In genomic region chr2:101387151-101387807, GRCh38 we compare ENCODE assay signal across 8 cellular contexts. TPM values are rescaled to one million over a fixed set of nuclear protein-coding genes. Genes with fewer than 3 reads are reported as not detected.
DNase-seq lines count a peak whose midpoint lies in the region; TF ChIP-seq lines count a peak whose summit lies in the region.

Gene CREG2, minus strand, starts transcription at chr2:101387503. Its CDS starts 46 bp downstream, at chr2:101387457.

- H3K36me3 ChIP-seq in esophagus squamous epithelium (no peaks in the 10 kb centered on the region), mucosa of stomach (ENCODE audit: control insufficient read depth, insufficient read depth, low read length) (no peaks in the 10 kb centered on the region)

- intact Hi-C loops in esophagus squamous epithelium (cut with DNase I) = no loop called here

- no peak for TF ChIP-seq POLR2A in esophagus squamous epithelium (IDR thresholded peaks at IDR 0.05)

- H3K27me3 ChIP-seq in esophagus squamous epithelium (peaks cover 0 to 66% (median 3%) of the 10 kb centered on the region in 4 donors), mucosa of stomach (ENCODE audit: control insufficient read depth, insufficient read depth, low read length) (peaks cover 42% of the 10 kb centered on the region)

- H3K4me3 ChIP-seq in esophagus squamous epithelium (peak within 1 kb of the TSS; percentile 40 to 73 (median 54)), mucosa of stomach (ENCODE audit: low read length) (peak within 1 kb of the TSS; percentile 28)

- peak in 5 of 6 experiments; percentile 19 to 74 (median 41) for TF ChIP-seq CTCF in esophagus squamous epithelium (IDR thresholded peaks at IDR 0.05)

- DNase-seq in DMS79 treated with DMSO at 0.1 percent for 48 hours (lab: John Stamatoyannopoulos, UW) (peak; percentile 16), DMS79 (lab: John Stamatoyannopoulos, UW) (no peak), NCI-H748 (lab: John Stamatoyannopoulos, UW; ENCODE audit: unreplicated experiment) (peak; percentile 74), esophagus squamous epithelium (lab: John Stamatoyannopoulos, UW) (no peak), NCI-H774 (lab: John Stamatoyannopoulos, UW) (no peak)
- peak; percentile 60 to 76 for DNase-seq in activated T-cell treated with anti-CD3 and anti-CD28 coated beads, Interleukin-2, amount 50 U/mL, for 48 hours
- DNase-seq in stimulated activated CD8-positive, alpha-beta memory T cell treated with anti-CD3 and anti-CD28 coated beads, Interleukin-7, amount 100 ng/mL, for 48 hours (ENCODE audit: extremely low read depth in 1 of 2, low read depth in 1 of 2) = peak; percentile 14 to 21

- WGBS in esophagus squamous epithelium, 2 donors = 0% methylated on average over 10 of the region's 79 CpGs; no CpG with 5 or more reads in 1 of the 2 donors

- no peaks in the 10 kb centered on the region for H3K9me3 ChIP-seq in esophagus squamous epithelium
- H3K9me3 ChIP-seq in mucosa of stomach (ENCODE audit: control insufficient read depth, low read length) = no peaks in the 10 kb centered on the region

- H3K9ac ChIP-seq in mucosa of stomach (ENCODE audit: low read length) = peak within 1 kb of the TSS; percentile 15

- H3K4me1 ChIP-seq in esophagus squamous epithelium = peaks cover 9 to 31% (median 11%) of the 10 kb centered on the region in 3 donors
- H3K4me1 ChIP-seq in mucosa of stomach (ENCODE audit: control insufficient read depth, insufficient read depth, low read length) = peaks cover 5% of the 10 kb centered on the region

- peak within 1 kb of the TSS in 1 of 4 donors; percentile 4 for H3K27ac ChIP-seq in esophagus squamous epithelium

RNA-seq across cellular contexts. Expression of gene CREG2, which starts in this region (rescaled TPM):
- total RNA-seq in esophagus squamous epithelium = 1 to 10 TPM in 2 of 4 donors, under 1 TPM in 2; 0.38 to 2.5 (median 1.3) TPM

Comparison
In these comparisons a context has a peak if more than half of its experiments do, and no peak if none do; other contexts are left out.
1. DNase-seq: peak in DMS79 treated with DMSO at 0.1 percent for 48 hours (single experiment), NCI-H748 (single experiment), activated T-cell treated with anti-CD3 and anti-CD28 coated beads, Interleukin-2, amount 50 U/mL, for 48 hours (2 of 2) and stimulated activated CD8-positive, alpha-beta memory T cell treated with anti-CD3 and anti-CD28 coated beads, Interleukin-7, amount 100 ng/mL, for 48 hours (2 of 2); none in DMS79 (single experiment), esophagus squamous epithelium (single experiment) and NCI-H774 (single experiment).